ENCODE assay signal across 8 cellular contexts in the genomic region with DNA sequence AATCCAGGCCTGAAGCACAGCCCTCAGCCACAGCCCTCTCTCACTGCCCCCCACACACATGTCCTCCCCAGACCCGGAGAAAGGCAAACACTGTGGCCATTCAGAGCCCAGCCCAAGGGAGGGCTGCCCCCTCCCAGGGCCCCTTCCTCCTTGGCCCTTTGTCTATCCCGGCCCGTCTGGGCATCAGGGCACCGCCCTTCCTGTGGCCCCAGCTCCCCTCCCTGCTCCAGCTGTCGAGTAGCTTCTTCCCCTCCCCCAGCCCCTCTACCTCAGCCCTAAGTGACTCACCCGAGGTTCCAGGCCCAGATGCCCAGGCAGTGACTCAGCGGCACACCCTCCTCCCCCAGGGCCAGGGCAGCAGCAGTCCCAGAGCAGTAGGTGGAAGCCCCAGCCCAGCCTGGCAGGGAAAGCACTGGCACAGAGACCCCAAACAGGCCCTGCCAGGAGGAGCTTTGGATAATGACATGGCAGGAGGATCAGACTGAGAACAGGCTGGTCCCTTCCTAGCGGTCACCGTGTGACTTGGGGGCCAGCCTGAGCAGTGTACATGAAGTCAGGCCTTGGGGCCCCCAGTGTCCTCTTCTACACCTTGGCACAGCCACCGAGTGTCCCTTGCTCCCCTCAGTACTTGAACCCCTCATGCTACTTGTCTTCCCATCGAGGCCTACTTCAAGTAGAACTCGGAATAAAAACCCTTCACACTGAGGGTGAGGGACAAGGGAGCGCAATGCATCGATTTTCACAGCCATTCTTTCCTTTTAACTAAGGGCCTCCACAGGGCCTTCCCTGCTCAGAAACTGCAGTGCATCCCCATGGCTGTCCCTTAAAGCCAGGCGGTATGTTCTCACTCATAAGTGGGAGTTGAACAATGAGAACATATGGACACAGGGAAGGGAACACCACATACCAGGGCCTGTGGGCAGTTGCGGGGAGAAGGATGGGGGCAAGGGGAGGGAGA. TPM values are rescaled to one million over a fixed set of nuclear protein-coding genes. Genes with fewer than 3 reads are reported as not detected.
DNase-seq lines count a peak whose midpoint lies in the region; ATAC-seq and TF ChIP-seq lines count a peak whose summit lies in the region.

No MANE protein-coding gene starts in this region.

- H3K27me3 ChIP-seq in left lung, result no peaks in the 10 kb centered on the region

- peaks cover 33 to 61% of the 10 kb centered on the region in 2 donors for H3K4me1 ChIP-seq in left lung

- intact Hi-C loops in left lung (cut with DNase I), result loop anchor here (5.0 to 10.0 kb wide), 3 partner anchors 34 to 54 kb away; no protein-coding TSS in a partner anchor

- no peaks in the 10 kb centered on the region for H3K36me3 Mint-ChIP-seq in activated CD4-positive, alpha-beta T cell treated with anti-CD3 and anti-CD28 coated beads, Interleukin-2, amount 10 ng/mL, durations not matched to agents 7 days and 5 days (ENCODE audit: low read depth)

- H3K27ac ChIP-seq in cingulate gyrus (ENCODE audit: low read depth, low read length) (peak overlapping the region; percentile 26), left lung (peak overlapping the region; percentile 95 to 98)

- no peaks in the 10 kb centered on the region for H3K9me3 Mint-ChIP-seq in activated CD4-positive, alpha-beta T cell treated with anti-CD3 and anti-CD28 coated beads, Interleukin-2, amount 10 ng/mL, durations not matched to agents 7 days and 5 days

- CTCF ChIA-PET in AG04449 (lab: Yijun Ruan, JAX), result interaction anchor here (0.8 to 8.3 kb wide), 10 partner anchors 10 to 61 kb away, joined by 3 to 97 read pairs (median 5); a partner anchor contains a TSS
- CTCF ChIA-PET in activated CD4-positive, alpha-beta T cell treated with anti-CD3 and anti-CD28 coated beads, Interleukin-2, amount 10 ng/mL, durations not matched to agents 7 days and 5 days (lab: Charles Lee), result interaction anchor here (0.9 to 3.6 kb wide), 8 partner anchors 14 to 57 kb away, joined by 3 to 16 read pairs (median 9); a partner anchor contains a TSS

- peak overlapping the region; percentile 99 for H3K27ac Mint-ChIP-seq in activated CD4-positive, alpha-beta T cell treated with anti-CD3 and anti-CD28 coated beads, Interleukin-2, amount 10 ng/mL, durations not matched to agents 7 days and 5 days

- peak overlapping the region; percentile 23 for H3K4me3 ChIP-seq in AG04449 (ENCODE audit: low read depth, low read length)
- H3K4me3 ChIP-seq in left lung, result peak overlapping the region in 1 of 2 donors; percentile 18

- DNase-seq in AG04449 (ENCODE audit: low read depth, low spot score), result peak; percentile 91
- peak; percentile 74 for DNase-seq in NCI-H345 treated with DMSO at 0.1 percent for 48 hours (lab: John Stamatoyannopoulos, UW; ENCODE audit: unreplicated experiment)
- DNase-seq in activated CD4-positive, alpha-beta T cell treated with anti-CD3 and anti-CD28 coated beads, Interleukin-2, amount 10 ng/mL, durations not matched to agents 7 days and 5 days, result peak; percentile 80
- DNase-seq in left lung, result peak; percentile 98 to 99
- DNase-seq in stimulated activated CD4-positive, alpha-beta T cell treated with anti-CD3 and anti-CD28 coated beads, Interleukin-2, amount 100 ng/mL, for 4 hours (ENCODE audit: low read depth), result peak; percentile 91
- DNase-seq in GM19238 (ENCODE audit: insufficient read length, low spot score), result no peak

- H3K4me1 Mint-ChIP-seq in activated CD4-positive, alpha-beta T cell treated with anti-CD3 and anti-CD28 coated beads, Interleukin-2, amount 10 ng/mL, durations not matched to agents 7 days and 5 days, result peaks cover 41% of the 10 kb centered on the region

- no peaks in the 10 kb centered on the region for H3K9me3 ChIP-seq in left lung

- no peaks in the 10 kb centered on the region for H3K36me3 ChIP-seq in left lung

- H3K27me3 Mint-ChIP-seq in activated CD4-positive, alpha-beta T cell treated with anti-CD3 and anti-CD28 coated beads, Interleukin-2, amount 10 ng/mL, durations not matched to agents 7 days and 5 days, result no peaks in the 10 kb centered on the region

- ATAC-seq in GM21447 (IDR thresholded peaks at IDR 0.05; ENCODE audit: unreplicated experiment) (peak; percentile 38), left lung (peak; percentile 89)

- POLR2A ChIA-PET in AG04449 (lab: Yijun Ruan, JAX), result interaction anchor here (0.6 to 4.3 kb wide), 12 partner anchors 10 to 193 kb away, joined by 3 to 119 read pairs (median 5); a partner anchor contains a TSS
- POLR2A ChIA-PET in activated CD4-positive, alpha-beta T cell treated with anti-CD3 and anti-CD28 coated beads, Interleukin-2, amount 10 ng/mL, durations not matched to agents 7 days and 5 days (lab: Charles Lee), result interaction anchor here (0.6 to 1.9 kb wide), 3 partner anchors 22 to 134 kb away, joined by 5 to 8 read pairs (median 7); a partner anchor contains a TSS

- peak overlapping the region; percentile 25 for H3K4me3 Mint-ChIP-seq in activated CD4-positive, alpha-beta T cell treated with anti-CD3 and anti-CD28 coated beads, Interleukin-2, amount 10 ng/mL, durations not matched to agents 7 days and 5 days

- TF ChIP-seq CTCF in AG04449 (IDR thresholded peaks at IDR 0.05; ENCODE audit: insufficient read depth, low read length, missing control alignments) (no peak), left lung (IDR thresholded peaks at IDR 0.05) (peak in 1 of 2 donors; percentile 19)

RNA-seq across cellular contexts. Expression of a gene that starts 1.0 kb away (rescaled TPM):
- 1 to 10 TPM in 1 of 2 experiments, under 1 TPM in 1; 0.50 to 1.8 TPM for total RNA-seq in activated CD4-positive, alpha-beta T cell treated with anti-CD3 and anti-CD28 coated beads, Interleukin-2, amount 10 ng/mL, durations not matched to agents 7 days and 5 days
- 10 to 100 TPM in 1 of 2 donors, 1 to 10 TPM in 1; 7.1 to 25.9 TPM for total RNA-seq in left lung

RNA-seq across cellular contexts. Expression of a gene that starts 17.6 kb away (rescaled TPM):
- not detected for total RNA-seq in activated CD4-positive, alpha-beta T cell treated with anti-CD3 and anti-CD28 coated beads, Interleukin-2, amount 10 ng/mL, durations not matched to agents 7 days and 5 days
- total RNA-seq in left lung, result 1 to 10 TPM; 1.7 to 7.7 TPM

RNA-seq across cellular contexts. Expression of a gene that starts 21.1 kb away (rescaled TPM):
- total RNA-seq in activated CD4-positive, alpha-beta T cell treated with anti-CD3 and anti-CD28 coated beads, Interleukin-2, amount 10 ng/mL, durations not matched to agents 7 days and 5 days, result 100 to 1,000 TPM; 678 to 905 TPM
- total RNA-seq in left lung, result 1,000 to 10,000 TPM in 1 of 2 donors, 100 to 1,000 TPM in 1; 257 to 1,192 TPM

RNA-seq across cellular contexts. Expression of a gene that starts 26.0 kb away (rescaled TPM):
- total RNA-seq in activated CD4-positive, alpha-beta T cell treated with anti-CD3 and anti-CD28 coated beads, Interleukin-2, amount 10 ng/mL, durations not matched to agents 7 days and 5 days, result 1 to 10 TPM; 3.0 to 3.8 TPM
- under 1 TPM in 1 of 2 donors, not detected in 1; 0.42 TPM for total RNA-seq in left lung

RNA-seq across cellular contexts. Expression of a gene that starts 30.9 kb away (rescaled TPM):
- 100 to 1,000 TPM; 444 to 557 TPM for total RNA-seq in activated CD4-positive, alpha-beta T cell treated with anti-CD3 and anti-CD28 coated beads, Interleukin-2, amount 10 ng/mL, durations not matched to agents 7 days and 5 days
- total RNA-seq in left lung, result 1,000 to 10,000 TPM; 1,672 to 1,797 TPM
